In genomic region chr7:139523988-139524815, GRCh38 we compare ENCODE assay signal across 21 cellular contexts. TPM values are rescaled to one million over a fixed set of nuclear protein-coding genes. Genes with fewer than 3 reads are reported as not detected.
DNase-seq lines count a peak whose midpoint lies in the region; ATAC-seq, FAIRE-seq and TF ChIP-seq lines count a peak whose summit lies in the region.
"Had no signal": no experiment of that assay in that cellular context is flagged by ENCODE, and none has a peak within 500 bp of the region (broad histone marks: within the 10 kb centered on the region; RNA-seq: fewer than 3 reads in every experiment).

No MANE protein-coding gene starts in this region.

- dilution Hi-C loops in endothelial cell of umbilical vein (cut with MboI; ENCODE audit: extremely low pct_ligation_motif_present, low sequenced_read_pairs) = no loop called here

- no peak for TF ChIP-seq CTCF in endothelial cell of umbilical vein (IDR thresholded peaks at IDR 0.05; ENCODE audit: extremely low read depth in 1 of 2, insufficient read depth in 1 of 2, low read depth in 1 of 2, low read length in 2 of 2)
- TF ChIP-seq CTCF in nephron progenitor cell (IDR thresholded peaks at IDR 0.05) = no peak
- no peak for TF ChIP-seq CTCF in type B pancreatic cell (conservative IDR thresholded peaks at IDR 0.05)
- no peak for TF ChIP-seq CTCF in gastrocnemius medialis (IDR thresholded peaks at IDR 0.05 in 4 of 5, conservative IDR thresholded peaks at IDR 0.05 in 1 of 5)

- H3K36me3 Mint-ChIP-seq in nephron progenitor cell (ENCODE audit: low read depth) (no peaks in the 10 kb centered on the region), type B pancreatic cell (no peaks in the 10 kb centered on the region)

- peak overlapping the region; percentile 59 for H3K4me3 Mint-ChIP-seq in nephron progenitor cell
- peak overlapping the region; percentile 59 for H3K4me3 Mint-ChIP-seq in type B pancreatic cell

- no peak overlapping the region for H2AFZ ChIP-seq in endothelial cell of umbilical vein (ENCODE audit: low read depth, low read length)
- no peak overlapping the region for H2AFZ ChIP-seq in Karpas-422 (ENCODE audit: low read length)

- no peak overlapping the region for H3K27ac Mint-ChIP-seq in nephron progenitor cell
- no peak overlapping the region for H3K27ac Mint-ChIP-seq in type B pancreatic cell

- H3K9me3 Mint-ChIP-seq in nephron progenitor cell = peaks cover 19% of the 10 kb centered on the region
- H3K9me3 Mint-ChIP-seq in type B pancreatic cell = peaks cover 6% of the 10 kb centered on the region

- POLR2A ChIA-PET in endothelial cell of umbilical vein (lab: Charles Lee) = no interaction called here

- no peak for FAIRE-seq in endothelial cell of umbilical vein (lab: Jason Lieb, UNC)
- FAIRE-seq: keratinocyte had no signal

- no peaks in the 10 kb centered on the region for H4K20me1 ChIP-seq in endothelial cell of umbilical vein (replicated peaks; ENCODE audit: control insufficient read depth, extremely low read depth, insufficient read depth, low read length)
- H4K20me1 ChIP-seq in Karpas-422 (ENCODE audit: insufficient read depth, low read depth, low read length) = no peaks in the 10 kb centered on the region

- ATAC-seq in gastrocnemius medialis = no peak

- no peak for TF ChIP-seq POLR2A in endothelial cell of umbilical vein (IDR thresholded peaks at IDR 0.05; ENCODE audit: low read depth, low read length)
- TF ChIP-seq POLR2A in gastrocnemius medialis (IDR thresholded peaks at IDR 0.05) = no peak

- H3K27me3 Mint-ChIP-seq in nephron progenitor cell (ENCODE audit: low read depth, poor library complexity) (peaks cover 81% of the 10 kb centered on the region), type B pancreatic cell (peaks cover 69% of the 10 kb centered on the region)

- CTCF ChIA-PET in endothelial cell of umbilical vein (lab: Charles Lee) = interaction anchor here (1.2 kb wide), 1 partner anchor 25 kb away, joined by 4 read pairs; no protein-coding TSS in a partner anchor

- H3K4me3 ChIP-seq in endothelial cell of umbilical vein (replicated peaks in 1 of 3; ENCODE audit: insufficient read depth in 1 of 3, low read depth in 1 of 3, low read length in 3 of 3) (no peak overlapping the region), gastrocnemius medialis (peak overlapping the region in 2 of 4 donors; percentile 32 to 33), Karpas-422 (ENCODE audit: low read length) (no peak overlapping the region)

- DNase-seq in DMS 273 (lab: John Stamatoyannopoulos, UW; ENCODE audit: unreplicated experiment) (peak; percentile 48), DMS 273 treated with DMSO at 0.1 percent for 48 hours (lab: John Stamatoyannopoulos, UW) (no peak), endothelial cell of umbilical vein (ENCODE audit: low read depth, low spot score) (no peak), nephron progenitor cell (peak; percentile 46), type B pancreatic cell (ENCODE audit: extremely low spot score, unreplicated experiment) (no peak), NCI-H146 (lab: John Stamatoyannopoulos, UW) (no peak), gastrocnemius medialis (no peak), Karpas-422 (no peak)
- DNase-seq: activated CD8-positive, alpha-beta memory T cell treated with anti-CD3 and anti-CD28 coated beads, Interleukin-2, amount 50 U/mL, for 4 hours; activated gamma-delta T cell treated with Interleukin-2 at 50 U/mL for 16 hours; aorta; cortex of kidney; NCI-H1436 had no signal

- H3K4me1 ChIP-seq in endothelial cell of umbilical vein (ENCODE audit: control insufficient read depth, extremely low read depth, insufficient read depth, low read length) (no peaks in the 10 kb centered on the region), gastrocnemius medialis (no peaks in the 10 kb centered on the region), Karpas-422 (ENCODE audit: low read length) (no peaks in the 10 kb centered on the region)

- no TSS peak for BruUV-seq in endothelial cell of umbilical vein (replicated peaks; lab: Mats Ljungman, UMichigan)

- H3K79me2 ChIP-seq in endothelial cell of umbilical vein (ENCODE audit: control insufficient read depth, insufficient read depth, low read length) (no peaks in the 10 kb centered on the region), Karpas-422 (ENCODE audit: low read length) (no peaks in the 10 kb centered on the region)

- H3K4me2 ChIP-seq in endothelial cell of umbilical vein (ENCODE audit: insufficient read depth, low read length) (no peak overlapping the region), Karpas-422 (ENCODE audit: low read depth, low read length, poor library complexity, severe bottlenecking) (no peak overlapping the region)

- H3K27me3 ChIP-seq in endothelial cell of umbilical vein (ENCODE audit: control insufficient read depth in 2 of 2, insufficient read depth in 2 of 2, low read length in 2 of 2) = peaks cover 26 to 37% of the 10 kb centered on the region in 2 experiments
- peaks cover 17 to 23% (median 18%) of the 10 kb centered on the region in 3 donors for H3K27me3 ChIP-seq in gastrocnemius medialis
- H3K27me3 ChIP-seq in Karpas-422 (ENCODE audit: low read length) = no peaks in the 10 kb centered on the region

- H3K9me3 ChIP-seq in endothelial cell of umbilical vein (replicated peaks; ENCODE audit: control insufficient read depth, insufficient read depth, low read length) (no peaks in the 10 kb centered on the region), gastrocnemius medialis (no peaks in the 10 kb centered on the region), Karpas-422 (ENCODE audit: low read length) (no peaks in the 10 kb centered on the region)
- H3K9me3 ChIP-seq: gastroesophageal sphincter, SK-N-SH had no signal

- intact Hi-C loops in endothelial cell of umbilical vein (cut with micrococcal nuclease) (no loop called here), gastrocnemius medialis (cut with DNase I; ENCODE audit: low total_unique reads) (no loop called here)

- H3K27ac ChIP-seq in endothelial cell of umbilical vein (ENCODE audit: insufficient read depth, low read depth, low read length) (no peak overlapping the region), gastrocnemius medialis (no peak overlapping the region), Karpas-422 (ENCODE audit: low read length) (no peak overlapping the region)
- H3K27ac ChIP-seq: 22Rv1, epithelial cell of prostate, gastroesophageal sphincter had no signal

- H3K4me1 Mint-ChIP-seq in nephron progenitor cell (peaks cover 5% of the 10 kb centered on the region), type B pancreatic cell (ENCODE audit: unreplicated experiment) (no peaks in the 10 kb centered on the region)

- no peak overlapping the region for H3K9ac ChIP-seq in endothelial cell of umbilical vein (replicated peaks; ENCODE audit: extremely low read depth, insufficient read depth, low read length)
- no peak overlapping the region for H3K9ac ChIP-seq in Karpas-422 (ENCODE audit: low read length)
- H3K9ac ChIP-seq: SK-N-SH had no signal

- in situ Hi-C loops in gastrocnemius medialis (cut with MboI; ENCODE audit: low sequenced_read_pairs in 4 of 4) = no loop called here

- H3K9me1 ChIP-seq in endothelial cell of umbilical vein (replicated peaks; ENCODE audit: control insufficient read depth, extremely low read depth, insufficient read depth, low read length) = no peaks in the 10 kb centered on the region

- H3K9me2 ChIP-seq in Karpas-422 (replicated peaks; ENCODE audit: insufficient read depth, low read length) = no peaks in the 10 kb centered on the region
- H3K9me2 ChIP-seq: SK-N-SH had no signal

- H3K36me3 ChIP-seq in endothelial cell of umbilical vein (ENCODE audit: control insufficient read depth in 2 of 2, extremely low read depth in 1 of 2, insufficient read depth in 2 of 2, low read length in 2 of 2) (no peaks in the 10 kb centered on the region), gastrocnemius medialis (no peaks in the 10 kb centered on the region), Karpas-422 (ENCODE audit: insufficient read depth, low read length) (no peaks in the 10 kb centered on the region)
- H3K36me3 ChIP-seq: gastroesophageal sphincter had no signal

TF ChIP-seq in endothelial cell of umbilical vein, 7 proteins besides CTCF, POLR2A, EP300 and RAD21:
- TF ChIP-seq, protein P1, sequence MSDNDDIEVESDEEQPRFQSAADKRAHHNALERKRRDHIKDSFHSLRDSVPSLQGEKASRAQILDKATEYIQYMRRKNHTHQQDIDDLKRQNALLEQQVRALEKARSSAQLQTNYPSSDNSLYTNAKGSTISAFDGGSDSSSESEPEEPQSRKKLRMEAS (IDR thresholded peaks at IDR 0.05; ENCODE audit: insufficient read depth, insufficient read length) = no peak
- peak; percentile 47 for TF ChIP-seq EZH2 (IDR thresholded peaks at IDR 0.05; ENCODE audit: borderline replicate concordance, low read depth, low read length, severe bottlenecking)

RNA-seq across cellular contexts. Expression of gene CLEC2L, which starts 0.7 kb away (rescaled TPM):
- total RNA-seq in endothelial cell of umbilical vein (not detected in 2 replicates), type B pancreatic cell (ENCODE audit: low replicate concordance) (0.21 and 0.34 TPM in 2 replicates), gastrocnemius medialis (under 1 TPM in 1 of 4 donors, not detected in 3; 0.18 TPM)
- not detected in 2 replicates for polyA plus RNA-seq in endothelial cell of umbilical vein
- not detected in 2 replicates for polyA plus RNA-seq in endothelial cell of umbilical vein (2011; cell fraction: cytosol; rRNA removed)
- polyA plus RNA-seq in endothelial cell of umbilical vein (2011; cell fraction: nucleus; rRNA removed) = not detected in 2 replicates
- polyA plus RNA-seq in endothelial cell of umbilical vein (2012) = not detected in 2 replicates
- 1.9 TPM in 1 of 2 replicates, not detected in the other for polyA minus RNA-seq in endothelial cell of umbilical vein
- not detected for polyA minus RNA-seq in endothelial cell of umbilical vein (2011; cell fraction: cytosol; rRNA and poly(A)+ RNA removed)
- polyA minus RNA-seq in endothelial cell of umbilical vein (2011; cell fraction: nucleus; rRNA and poly(A)+ RNA removed) = not detected in 2 replicates
- total RNA-seq in Karpas-422 (2014; rRNA removed; shearing (Covaris generic); ENCODE audit: low replicate concordance) = not detected in 2 replicates
- total RNA-seq: aorta, subcutaneous adipose tissue had no signal
- polyA plus RNA-seq: aorta, keratinocyte, SK-N-SH had no signal

RNA-seq across cellular contexts. Expression of gene KLRG2, which starts 40.7 kb away (rescaled TPM):
- total RNA-seq in endothelial cell of umbilical vein (not detected in 2 replicates), type B pancreatic cell (ENCODE audit: low replicate concordance) (4.7 and 14.0 TPM in 2 replicates), gastrocnemius medialis (under 1 TPM in 1 of 4 donors, not detected in 3; 0.11 TPM)
- polyA plus RNA-seq in endothelial cell of umbilical vein = not detected in 2 replicates
- polyA plus RNA-seq in endothelial cell of umbilical vein (2011; cell fraction: cytosol; rRNA removed) = not detected in 2 replicates
- not detected in 2 replicates for polyA plus RNA-seq in endothelial cell of umbilical vein (2011; cell fraction: nucleus; rRNA removed)
- polyA plus RNA-seq in endothelial cell of umbilical vein (2012) = not detected in 2 replicates
- not detected in 2 replicates for polyA minus RNA-seq in endothelial cell of umbilical vein
- not detected for polyA minus RNA-seq in endothelial cell of umbilical vein (2011; cell fraction: cytosol; rRNA and poly(A)+ RNA removed)
- polyA minus RNA-seq in endothelial cell of umbilical vein (2011; cell fraction: nucleus; rRNA and poly(A)+ RNA removed) = not detected in 2 replicates
- not detected in 2 replicates for total RNA-seq in Karpas-422 (2014; rRNA removed; shearing (Covaris generic); ENCODE audit: low replicate concordance)
- total RNA-seq: aorta, mononuclear cell, occipital lobe, subcutaneous adipose tissue had no signal
- polyA plus RNA-seq: aorta had no signal

Comparison
In these comparisons a context has a peak if more than half of its experiments do, and no peak if none do; other contexts are left out.
1. DNase-seq: peak in DMS 273 (single experiment) and nephron progenitor cell (single experiment); none in DMS 273 treated with DMSO at 0.1 percent for 48 hours (single experiment), endothelial cell of umbilical vein (single experiment), type B pancreatic cell (single experiment), NCI-H146 (single experiment), gastrocnemius medialis (0 of 2) and Karpas-422 (single experiment).